ENCODE assay signal across 13 cellular contexts in the genomic region with DNA sequence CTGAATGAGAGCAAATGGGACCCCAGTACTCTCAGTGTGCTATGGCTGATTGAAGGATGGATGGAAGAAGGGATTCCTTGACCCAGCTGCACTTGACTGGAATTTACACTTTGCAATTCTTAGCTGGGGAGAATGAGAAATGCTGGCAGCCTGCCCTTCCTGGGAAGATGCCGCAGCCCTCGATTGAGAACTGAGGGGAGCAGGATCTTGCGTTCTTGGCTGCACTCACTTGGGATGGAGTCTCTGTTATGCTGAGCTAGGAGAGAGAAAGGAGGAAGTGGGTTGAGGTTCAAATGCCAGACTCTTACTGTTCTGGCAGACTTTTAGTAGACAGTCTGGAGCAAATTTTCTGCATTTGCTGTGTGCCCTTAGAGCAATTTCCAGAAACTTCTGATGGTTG.
"Had no signal": no experiment of that assay in that cellular context is flagged by ENCODE, and none has a peak within 500 bp of the region (broad histone marks: within the 10 kb centered on the region; RNA-seq: fewer than 3 reads in every experiment).

No MANE protein-coding gene starts in this region.

- H3K4me3 ChIP-seq: SJSA1, tibial artery had no signal

- DNase-seq: activated CD8-positive, alpha-beta memory T cell treated with anti-CD3 and anti-CD28 coated beads, Interleukin-2, amount 50 U/mL, for 48 hours; activated CD8-positive, alpha-beta T cell treated with anti-CD3 and anti-CD28 coated beads for 36 hours; activated naive CD4-positive, alpha-beta T cell; effector memory CD8-positive, alpha-beta T cell; glutamatergic neuron; mesendoderm; stimulated activated CD4-positive, alpha-beta T cell treated with anti-CD3 and anti-CD28 coated beads, Interleukin-4, amount 100 ng/mL, for 24 hours; stimulated activated naive CD8-positive, alpha-beta T cell treated with anti-CD3 and anti-CD28 coated beads, Interleukin-15, amount 100 ng/mL, for 72 hours; T1000; tibial artery had no signal

- H3K9me3 ChIP-seq: SJSA1, tibial artery had no signal

- ATAC-seq: activated CD8-positive, alpha-beta T cell treated with anti-CD3 and anti-CD28 coated beads for 36 hours; effector memory CD8-positive, alpha-beta T cell; stimulated activated naive CD8-positive, alpha-beta T cell treated with anti-CD3 and anti-CD28 coated beads, Interleukin-15, amount 100 ng/mL, for 72 hours had no signal

- H3K27me3 ChIP-seq: SJSA1, tibial artery had no signal

- H3K36me3 ChIP-seq: SJSA1, tibial artery had no signal

- H3K27ac ChIP-seq: epithelial cell of prostate, SJSA1, VCaP had no signal
